8 cellular contexts compared by ENCODE assay signal in the genomic region with DNA sequence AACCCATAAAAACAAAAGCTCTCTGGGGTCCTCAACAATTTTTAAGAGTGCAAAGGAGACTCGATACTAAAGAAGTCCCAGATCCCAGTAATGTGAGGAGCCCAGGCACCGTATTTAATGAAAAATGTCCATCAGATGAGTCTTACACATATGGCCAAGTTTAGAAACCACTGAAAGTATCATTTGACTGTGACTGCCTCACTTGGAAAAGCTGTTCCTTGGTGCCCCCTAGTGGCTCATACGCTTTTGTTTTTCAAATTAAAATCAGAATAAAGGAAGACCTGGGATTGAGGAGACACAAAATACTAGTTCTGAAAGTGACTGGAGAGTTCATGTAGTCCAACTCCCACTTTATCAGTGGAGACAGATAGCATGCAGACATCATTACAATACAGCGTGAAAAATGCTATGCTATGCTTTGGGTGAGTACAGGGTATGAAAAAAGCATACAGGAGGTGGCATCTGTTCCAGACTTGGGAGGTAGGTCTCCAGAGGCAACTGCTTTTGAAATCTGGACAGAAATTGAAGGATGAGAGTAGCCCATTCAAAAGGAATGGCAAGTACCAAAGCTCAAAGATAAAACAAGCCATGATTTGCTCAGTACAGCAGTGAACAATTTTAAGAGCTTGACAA. TPM values are rescaled to one million over a fixed set of nuclear protein-coding genes. Genes with fewer than 3 reads are reported as not detected.
DNase-seq lines count a peak whose midpoint lies in the region; ATAC-seq, FAIRE-seq and TF ChIP-seq lines count a peak whose summit lies in the region.

No MANE protein-coding gene starts in this region.

- in situ Hi-C loops in brain microvascular endothelial cell (cut with HindIII; ENCODE audit: low pct_ligation_motif_present, low sequenced_read_pairs) = no loop called here

- H2AFZ ChIP-seq in keratinocyte (ENCODE audit: control insufficient read depth, low read length) = no peak overlapping the region

- H3K9ac ChIP-seq in keratinocyte (ENCODE audit: control insufficient read depth, extremely low read depth, insufficient read depth, low read length) = no peak overlapping the region

- no peaks in the 10 kb centered on the region for H3K9me3 ChIP-seq in keratinocyte (ENCODE audit: control insufficient read depth, low read depth, low read length)

- peaks cover 15% of the 10 kb centered on the region for H3K36me3 ChIP-seq in brain microvascular endothelial cell (replicated peaks)
- peaks cover 2 to 14% of the 10 kb centered on the region in 2 experiments for H3K36me3 ChIP-seq in keratinocyte (ENCODE audit: control insufficient read depth in 2 of 2, extremely low read depth in 1 of 2, insufficient read depth in 2 of 2, low read length in 2 of 2)

- DNase-seq in AG20443 (ENCODE audit: low spot score) = peak; percentile 73
- peak; percentile 1 for DNase-seq in NCI-H2081 treated with DMSO at 0.1 percent for 48 hours (lab: John Stamatoyannopoulos, UW)
- peak; percentile 85 for DNase-seq in brain microvascular endothelial cell
- peak; percentile 36 for DNase-seq in keratinocyte (ENCODE audit: low read depth, low spot score)
- peak; percentile 56 for DNase-seq in stimulated activated CD4-positive, alpha-beta T cell treated with anti-CD3 and anti-CD28 coated beads, Interleukin-1b, Interleukin-23, amount 100 ng/mL, for 48 hours

- H3K79me2 ChIP-seq in keratinocyte (ENCODE audit: control insufficient read depth, insufficient read depth, low read length) = no peaks in the 10 kb centered on the region

- no peaks in the 10 kb centered on the region for H4K20me1 ChIP-seq in keratinocyte (ENCODE audit: control insufficient read depth, extremely low read depth, insufficient read depth, low read length)

- FAIRE-seq in TTC549 (lab: Jason Lieb, UNC) (peak; percentile 65), keratinocyte (lab: Jason Lieb, UNC) (peak; percentile 69)

- dilution Hi-C loops in keratinocyte (cut with MboI; ENCODE audit: extremely low pct_ligation_motif_present, low sequenced_read_pairs) = no loop called here

- ATAC-seq in GM18861 (IDR thresholded peaks at IDR 0.05; ENCODE audit: unreplicated experiment) (peak; percentile 71), HG03095 (IDR thresholded peaks at IDR 0.05; ENCODE audit: unreplicated experiment) (peak; percentile 77)

- H3K27me3 ChIP-seq in brain microvascular endothelial cell (replicated peaks) = no peaks in the 10 kb centered on the region
- no peaks in the 10 kb centered on the region for H3K27me3 ChIP-seq in keratinocyte (ENCODE audit: control insufficient read depth, extremely low read depth, insufficient read depth, low read length)

- TF ChIP-seq CTCF in brain microvascular endothelial cell (IDR thresholded peaks at IDR 0.05; ENCODE audit: low read depth, low read length, missing control alignments) (peak; percentile 78), keratinocyte (optimal IDR thresholded peaks at IDR 0.05 in 1 of 3, IDR thresholded peaks at IDR 0.05 in 1 of 3, conservative IDR thresholded peaks at IDR 0.05 in 1 of 3; ENCODE audit: extremely low read depth in 1 of 3, insufficient read depth in 2 of 3, low read length in 3 of 3) (peak; percentile 61 to 70 (median 69))

- no peak overlapping the region for H3K27ac ChIP-seq in brain microvascular endothelial cell
- no peak overlapping the region for H3K27ac ChIP-seq in keratinocyte (ENCODE audit: control insufficient read depth, insufficient read depth, low read length)

- no peak overlapping the region for H3K4me2 ChIP-seq in keratinocyte (ENCODE audit: control insufficient read depth, extremely low read depth, insufficient read depth, low read depth, low read length)

- no peaks in the 10 kb centered on the region for H3K9me1 ChIP-seq in keratinocyte (ENCODE audit: control insufficient read depth, extremely low read depth, insufficient read depth, low read length)

- H3K4me3 ChIP-seq in brain microvascular endothelial cell (ENCODE audit: low read depth, low read length) = no peak overlapping the region
- no peak overlapping the region for H3K4me3 ChIP-seq in keratinocyte (ENCODE audit: control insufficient read depth in 2 of 3, extremely low read depth in 1 of 3, insufficient read depth in 2 of 3, low read depth in 1 of 3, low read length in 3 of 3)

- no peaks in the 10 kb centered on the region for H3K4me1 ChIP-seq in keratinocyte (ENCODE audit: control insufficient read depth, extremely low read depth, insufficient read depth, low read length)

RNA-seq across cellular contexts. Expression of a gene that starts 33.8 kb away (rescaled TPM):
- 11.4 to 15.7 TPM (median 12.0 TPM) in 3 replicates for polyA plus RNA-seq in keratinocyte
- 18.2 TPM for polyA plus RNA-seq in keratinocyte (2011; ENCODE audit: low read depth)
- 6.6 and 15.2 TPM in 2 replicates for polyA plus RNA-seq in keratinocyte (2011; cell fraction: cytosol; rRNA removed)
- polyA plus RNA-seq in keratinocyte (2011; cell fraction: nucleus; rRNA removed) = 10.5 and 12.7 TPM in 2 replicates
- polyA plus RNA-seq in keratinocyte (2012; ENCODE audit: low replicate concordance) = 8.5 and 9.7 TPM in 2 replicates
- polyA minus RNA-seq in keratinocyte = 9.9 to 32.9 TPM (median 20.2 TPM) in 3 replicates
- polyA minus RNA-seq in keratinocyte (2011; cell fraction: cytosol; rRNA and poly(A)+ RNA removed) = 14.4 TPM
- 26.6 and 52.4 TPM in 2 replicates for polyA minus RNA-seq in keratinocyte (2011; cell fraction: nucleus; rRNA and poly(A)+ RNA removed)

RNA-seq across cellular contexts. Expression of a gene that starts 33.9 kb away (rescaled TPM):
- polyA plus RNA-seq in keratinocyte = 36.2 to 47.8 TPM (median 45.6 TPM) in 3 replicates
- polyA plus RNA-seq in keratinocyte (2011; ENCODE audit: low read depth) = 15.8 TPM
- 19.6 and 29.9 TPM in 2 replicates for polyA plus RNA-seq in keratinocyte (2011; cell fraction: cytosol; rRNA removed)
- 32.8 and 39.4 TPM in 2 replicates for polyA plus RNA-seq in keratinocyte (2011; cell fraction: nucleus; rRNA removed)
- polyA plus RNA-seq in keratinocyte (2012; ENCODE audit: low replicate concordance) = 16.1 and 34.0 TPM in 2 replicates
- 12.7 to 110 TPM (median 47.1 TPM) in 3 replicates for polyA minus RNA-seq in keratinocyte
- 26.3 TPM for polyA minus RNA-seq in keratinocyte (2011; cell fraction: cytosol; rRNA and poly(A)+ RNA removed)
- polyA minus RNA-seq in keratinocyte (2011; cell fraction: nucleus; rRNA and poly(A)+ RNA removed) = 27.2 and 46.9 TPM in 2 replicates

Comparison
In these comparisons a context has a peak if more than half of its experiments do, and no peak if none do; other contexts are left out.
1. DNase-seq: peak in every context shown above with its lines; median percentile 85 in brain microvascular endothelial cell; 73 in AG20443; 56 in stimulated activated CD4-positive, alpha-beta T cell treated with anti-CD3 and anti-CD28 coated beads, Interleukin-1b, Interleukin-23, amount 100 ng/mL, for 48 hours; 36 in keratinocyte; 1 in NCI-H2081 treated with DMSO at 0.1 percent for 48 hours.